In genomic region chr4:110198472-110199419, GRCh38 we compare ENCODE assay signal across 8 cellular contexts. TPM values are rescaled to one million over a fixed set of nuclear protein-coding genes. Genes with fewer than 3 reads are reported as not detected.
DNase-seq lines count a peak whose midpoint lies in the region; ATAC-seq lines count a peak whose summit lies in the region.

Gene ELOVL6, minus strand, starts transcription at chr4:110198615. Its CDS starts 280 bp downstream, at chr4:110198335.

- H3K27ac ChIP-seq in esophagus (ENCODE audit: low read depth in 2 of 2, low read length in 1 of 2) = peak within 1 kb of the TSS; percentile 95 to 97

- peak; percentile 77 for DNase-seq in ELR (ENCODE audit: low read depth)
- peak; percentile 79 for DNase-seq in NCI-H748 (lab: John Stamatoyannopoulos, UW; ENCODE audit: unreplicated experiment)
- DNase-seq in activated CD8-positive, alpha-beta memory T cell treated with anti-CD3 and anti-CD28 coated beads, Interleukin-2, amount 50 U/mL, for 48 hours = peak; percentile 70
- peak in 5 of 6 experiments; percentile 16 to 25 (median 20) for DNase-seq in stimulated activated naive CD4-positive, alpha-beta T cell (lab: John Stamatoyannopoulos, UW)

- WGBS in esophagus, 2 donors = 1 to 3% methylated on average over 45 of the region's 45 CpGs

- H3K4me1 ChIP-seq in esophagus (ENCODE audit: control insufficient read depth in 2 of 2, insufficient read depth in 2 of 2, low read length in 1 of 2) (no peaks in the 10 kb centered on the region), mononuclear cell (ENCODE audit: insufficient read depth, low read length) (peaks cover 24% of the 10 kb centered on the region)

- H3K27me3 ChIP-seq in esophagus (ENCODE audit: control insufficient read depth in 1 of 2, insufficient read depth in 2 of 2, low read length in 2 of 2) (no peaks in the 10 kb centered on the region), mononuclear cell (ENCODE audit: insufficient read depth, low read length) (no peaks in the 10 kb centered on the region)

- peak; percentile 18 for ATAC-seq in HG03066 (IDR thresholded peaks at IDR 0.05; ENCODE audit: low read depth, unreplicated experiment)
- ATAC-seq in GM19324 (IDR thresholded peaks at IDR 0.05; ENCODE audit: low FRiP score, unreplicated experiment) = no peak

- H3K9me3 ChIP-seq in esophagus (ENCODE audit: control insufficient read depth in 2 of 2, insufficient read depth in 1 of 2, low read depth in 1 of 2, low read length in 1 of 2) (no peaks in the 10 kb centered on the region), mononuclear cell (ENCODE audit: low read depth, low read length) (no peaks in the 10 kb centered on the region)

- peak within 1 kb of the TSS; percentile 85 to 86 for H3K4me3 ChIP-seq in esophagus (ENCODE audit: low read depth in 1 of 2, low read length in 2 of 2)
- peak within 1 kb of the TSS; percentile 75 for H3K4me3 ChIP-seq in mononuclear cell (ENCODE audit: low read length)

- no peaks in the 10 kb centered on the region for H3K36me3 ChIP-seq in esophagus (ENCODE audit: control insufficient read depth in 2 of 2, insufficient read depth in 2 of 2, low read length in 1 of 2)

RNA-seq across cellular contexts. Expression of gene ELOVL6, which starts in this region (rescaled TPM):
- 10 to 100 TPM; 17.3 to 17.7 TPM for polyA plus RNA-seq in esophagus
- 1.5 TPM for total RNA-seq in mononuclear cell

Comparison
In these comparisons a context has a peak if more than half of its experiments do, and no peak if none do; other contexts are left out.
1. DNase-seq: peak in every context shown above with its lines; median percentile 79 in NCI-H748; 77 in ELR; 70 in activated CD8-positive, alpha-beta memory T cell treated with anti-CD3 and anti-CD28 coated beads, Interleukin-2, amount 50 U/mL, for 48 hours; 20 in stimulated activated naive CD4-positive, alpha-beta T cell.